1 cellular context compared by ENCODE assay signal in the genomic region with DNA sequence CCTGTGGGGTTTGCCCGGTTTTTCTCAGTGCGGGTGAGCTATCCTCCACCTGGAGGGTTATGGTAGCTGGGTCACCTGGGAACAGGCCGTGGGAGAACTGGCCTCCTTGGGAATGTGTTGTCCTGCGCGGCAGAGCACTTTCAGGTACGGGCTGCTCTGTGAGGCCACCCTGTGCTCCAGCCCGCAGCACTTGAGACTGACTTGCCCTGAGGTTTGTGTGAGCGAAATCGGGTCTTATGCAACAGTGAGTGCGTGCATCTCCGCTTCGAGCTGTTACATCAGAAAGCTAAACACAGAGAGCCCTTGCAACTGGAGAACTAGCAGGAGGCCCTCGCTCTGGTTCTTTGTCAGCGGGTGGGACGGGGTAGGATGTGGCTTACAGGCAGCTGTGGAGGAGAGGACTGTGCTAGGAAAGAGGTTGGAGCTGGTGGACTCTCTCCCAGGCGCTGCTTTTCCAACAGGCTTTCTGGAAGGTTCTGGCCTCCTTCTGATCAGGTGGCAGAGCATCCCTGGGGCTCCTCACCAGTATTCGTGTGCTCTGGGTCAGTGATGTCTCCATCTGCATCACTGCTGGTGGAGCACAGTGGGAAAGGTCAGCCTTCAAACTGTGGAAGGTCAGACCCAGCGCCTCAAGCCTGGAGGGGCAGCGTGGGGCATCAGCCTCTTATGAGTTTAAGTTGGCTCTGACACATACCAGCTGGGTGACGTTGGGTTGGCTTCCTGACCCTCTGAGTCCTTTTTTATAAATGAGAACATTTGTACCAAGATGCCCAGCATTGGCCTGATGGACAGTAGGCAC.
TF ChIP-seq lines count a peak whose summit lies in the region.

No MANE protein-coding gene starts in this region.

TF ChIP-seq in HepG2, 621 proteins besides CTCF, POLR2A, EP300 and RAD21 (continued from another document and continues in another):
- TF ChIP-seq FOXJ3 (CRISPR knock-in tag; IDR thresholded peaks at IDR 0.05; ENCODE audit: borderline replicate concordance) (peak; percentile 61; the same call in 1 of the 2 replicates), SRF (IDR thresholded peaks at IDR 0.05; ENCODE audit: low read depth, low read length) (no peak), ZNF510 (CRISPR knock-in tag; IDR thresholded peaks at IDR 0.05; ENCODE audit: low read depth) (0 out of 2 replicates have a peak, but pooled peaks have one; percentile 51), CENPT (CRISPR knock-in tag; IDR thresholded peaks at IDR 0.05; ENCODE audit: low read depth) (no peak), ZNF431 (CRISPR knock-in tag; IDR thresholded peaks at IDR 0.05; ENCODE audit: borderline replicate concordance, low read depth) (no peak), WIZ (CRISPR knock-in tag; IDR thresholded peaks at IDR 0.05) (no peak), ARHGAP35 (CRISPR knock-in tag; IDR thresholded peaks at IDR 0.05; ENCODE audit: borderline replicate concordance) (no peak), ZNF451 (CRISPR knock-in tag; IDR thresholded peaks at IDR 0.05) (no peak), ISX (CRISPR knock-in tag; conservative IDR thresholded peaks at IDR 0.05) (no peak), ZNF3 (CRISPR knock-in tag; IDR thresholded peaks at IDR 0.05) (no peak), HOXA5 (CRISPR knock-in tag; IDR thresholded peaks at IDR 0.05) (0 out of 2 replicates have a peak, but pooled peaks have one; percentile 19), ZNF543 (CRISPR knock-in tag; IDR thresholded peaks at IDR 0.05) (peak; percentile 86), KLF12 (CRISPR knock-in tag; IDR thresholded peaks at IDR 0.05; ENCODE audit: borderline replicate concordance) (no peak), ZNF652 (CRISPR knock-in tag; IDR thresholded peaks at IDR 0.05; ENCODE audit: borderline replicate concordance, low read depth) (no peak), MIER3 (CRISPR knock-in tag; IDR thresholded peaks at IDR 0.05; ENCODE audit: borderline replicate concordance) (peak; percentile 70; the same call in 1 of the 2 replicates), ZNF292 (CRISPR knock-in tag; IDR thresholded peaks at IDR 0.05; ENCODE audit: borderline replicate concordance, low read depth) (peak; percentile 99), ZNF75D (CRISPR knock-in tag; IDR thresholded peaks at IDR 0.05; ENCODE audit: borderline replicate concordance) (no peak), RFX3 (CRISPR knock-in tag; IDR thresholded peaks at IDR 0.05) (no peak), FOXC1 (CRISPR knock-in tag; IDR thresholded peaks at IDR 0.05; ENCODE audit: borderline replicate concordance) (no peak), GTF3A (CRISPR knock-in tag; conservative IDR thresholded peaks at IDR 0.05) (no peak), ZBTB3 (CRISPR knock-in tag; IDR thresholded peaks at IDR 0.05; ENCODE audit: borderline replicate concordance, low read depth) (no peak), ZNF10 (CRISPR knock-in tag; IDR thresholded peaks at IDR 0.05; ENCODE audit: borderline replicate concordance, low read depth) (no peak)
- TF ChIP-seq, protein P1, sequence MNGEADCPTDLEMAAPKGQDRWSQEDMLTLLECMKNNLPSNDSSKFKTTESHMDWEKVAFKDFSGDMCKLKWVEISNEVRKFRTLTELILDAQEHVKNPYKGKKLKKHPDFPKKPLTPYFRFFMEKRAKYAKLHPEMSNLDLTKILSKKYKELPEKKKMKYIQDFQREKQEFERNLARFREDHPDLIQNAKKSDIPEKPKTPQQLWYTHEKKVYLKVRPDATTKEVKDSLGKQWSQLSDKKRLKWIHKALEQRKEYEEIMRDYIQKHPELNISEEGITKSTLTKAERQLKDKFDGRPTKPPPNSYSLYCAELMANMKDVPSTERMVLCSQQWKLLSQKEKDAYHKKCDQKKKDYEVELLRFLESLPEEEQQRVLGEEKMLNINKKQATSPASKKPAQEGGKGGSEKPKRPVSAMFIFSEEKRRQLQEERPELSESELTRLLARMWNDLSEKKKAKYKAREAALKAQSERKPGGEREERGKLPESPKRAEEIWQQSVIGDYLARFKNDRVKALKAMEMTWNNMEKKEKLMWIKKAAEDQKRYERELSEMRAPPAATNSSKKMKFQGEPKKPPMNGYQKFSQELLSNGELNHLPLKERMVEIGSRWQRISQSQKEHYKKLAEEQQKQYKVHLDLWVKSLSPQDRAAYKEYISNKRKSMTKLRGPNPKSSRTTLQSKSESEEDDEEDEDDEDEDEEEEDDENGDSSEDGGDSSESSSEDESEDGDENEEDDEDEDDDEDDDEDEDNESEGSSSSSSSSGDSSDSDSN (CRISPR knock-in tag; IDR thresholded peaks at IDR 0.05), result peak; percentile 81
- TF ChIP-seq, protein P2, sequence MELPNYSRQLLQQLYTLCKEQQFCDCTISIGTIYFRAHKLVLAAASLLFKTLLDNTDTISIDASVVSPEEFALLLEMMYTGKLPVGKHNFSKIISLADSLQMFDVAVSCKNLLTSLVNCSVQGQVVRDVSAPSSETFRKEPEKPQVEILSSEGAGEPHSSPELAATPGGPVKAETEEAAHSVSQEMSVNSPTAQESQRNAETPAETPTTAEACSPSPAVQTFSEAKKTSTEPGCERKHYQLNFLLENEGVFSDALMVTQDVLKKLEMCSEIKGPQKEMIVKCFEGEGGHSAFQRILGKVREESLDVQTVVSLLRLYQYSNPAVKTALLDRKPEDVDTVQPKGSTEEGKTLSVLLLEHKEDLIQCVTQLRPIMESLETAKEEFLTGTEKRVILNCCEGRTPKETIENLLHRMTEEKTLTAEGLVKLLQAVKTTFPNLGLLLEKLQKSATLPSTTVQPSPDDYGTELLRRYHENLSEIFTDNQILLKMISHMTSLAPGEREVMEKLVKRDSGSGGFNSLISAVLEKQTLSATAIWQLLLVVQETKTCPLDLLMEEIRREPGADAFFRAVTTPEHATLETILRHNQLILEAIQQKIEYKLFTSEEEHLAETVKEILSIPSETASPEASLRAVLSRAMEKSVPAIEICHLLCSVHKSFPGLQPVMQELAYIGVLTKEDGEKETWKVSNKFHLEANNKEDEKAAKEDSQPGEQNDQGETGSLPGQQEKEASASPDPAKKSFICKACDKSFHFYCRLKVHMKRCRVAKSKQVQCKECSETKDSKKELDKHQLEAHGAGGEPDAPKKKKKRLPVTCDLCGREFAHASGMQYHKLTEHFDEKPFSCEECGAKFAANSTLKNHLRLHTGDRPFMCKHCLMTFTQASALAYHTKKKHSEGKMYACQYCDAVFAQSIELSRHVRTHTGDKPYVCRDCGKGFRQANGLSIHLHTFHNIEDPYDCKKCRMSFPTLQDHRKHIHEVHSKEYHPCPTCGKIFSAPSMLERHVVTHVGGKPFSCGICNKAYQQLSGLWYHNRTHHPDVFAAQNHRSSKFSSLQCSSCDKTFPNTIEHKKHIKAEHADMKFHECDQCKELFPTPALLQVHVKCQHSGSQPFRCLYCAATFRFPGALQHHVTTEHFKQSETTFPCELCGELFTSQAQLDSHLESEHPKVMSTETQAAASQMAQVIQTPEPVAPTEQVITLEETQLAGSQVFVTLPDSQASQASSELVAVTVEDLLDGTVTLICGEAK (IDR thresholded peaks at IDR 0.05), result no peak
- TF ChIP-seq, protein P2 (CRISPR knock-in tag; IDR thresholded peaks at IDR 0.05), result peak; percentile 70; the same call in 1 of the 2 replicates
- TF ChIP-seq, protein P3, sequence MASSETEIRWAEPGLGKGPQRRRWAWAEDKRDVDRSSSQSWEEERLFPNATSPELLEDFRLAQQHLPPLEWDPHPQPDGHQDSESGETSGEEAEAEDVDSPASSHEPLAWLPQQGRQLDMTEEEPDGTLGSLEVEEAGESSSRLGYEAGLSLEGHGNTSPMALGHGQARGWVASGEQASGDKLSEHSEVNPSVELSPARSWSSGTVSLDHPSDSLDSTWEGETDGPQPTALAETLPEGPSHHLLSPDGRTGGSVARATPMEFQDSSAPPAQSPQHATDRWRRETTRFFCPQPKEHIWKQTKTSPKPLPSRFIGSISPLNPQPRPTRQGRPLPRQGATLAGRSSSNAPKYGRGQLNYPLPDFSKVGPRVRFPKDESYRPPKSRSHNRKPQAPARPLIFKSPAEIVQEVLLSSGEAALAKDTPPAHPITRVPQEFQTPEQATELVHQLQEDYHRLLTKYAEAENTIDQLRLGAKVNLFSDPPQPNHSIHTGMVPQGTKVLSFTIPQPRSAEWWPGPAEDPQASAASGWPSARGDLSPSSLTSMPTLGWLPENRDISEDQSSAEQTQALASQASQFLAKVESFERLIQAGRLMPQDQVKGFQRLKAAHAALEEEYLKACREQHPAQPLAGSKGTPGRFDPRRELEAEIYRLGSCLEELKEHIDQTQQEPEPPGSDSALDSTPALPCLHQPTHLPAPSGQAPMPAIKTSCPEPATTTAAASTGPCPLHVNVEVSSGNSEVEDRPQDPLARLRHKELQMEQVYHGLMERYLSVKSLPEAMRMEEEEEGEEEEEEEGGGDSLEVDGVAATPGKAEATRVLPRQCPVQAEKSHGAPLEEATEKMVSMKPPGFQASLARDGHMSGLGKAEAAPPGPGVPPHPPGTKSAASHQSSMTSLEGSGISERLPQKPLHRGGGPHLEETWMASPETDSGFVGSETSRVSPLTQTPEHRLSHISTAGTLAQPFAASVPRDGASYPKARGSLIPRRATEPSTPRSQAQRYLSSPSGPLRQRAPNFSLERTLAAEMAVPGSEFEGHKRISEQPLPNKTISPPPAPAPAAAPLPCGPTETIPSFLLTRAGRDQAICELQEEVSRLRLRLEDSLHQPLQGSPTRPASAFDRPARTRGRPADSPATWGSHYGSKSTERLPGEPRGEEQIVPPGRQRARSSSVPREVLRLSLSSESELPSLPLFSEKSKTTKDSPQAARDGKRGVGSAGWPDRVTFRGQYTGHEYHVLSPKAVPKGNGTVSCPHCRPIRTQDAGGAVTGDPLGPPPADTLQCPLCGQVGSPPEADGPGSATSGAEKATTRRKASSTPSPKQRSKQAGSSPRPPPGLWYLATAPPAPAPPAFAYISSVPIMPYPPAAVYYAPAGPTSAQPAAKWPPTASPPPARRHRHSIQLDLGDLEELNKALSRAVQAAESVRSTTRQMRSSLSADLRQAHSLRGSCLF (CRISPR knock-in tag; IDR thresholded peaks at IDR 0.05; ENCODE audit: borderline replicate concordance), result no peak
- TF ChIP-seq, protein P4, sequence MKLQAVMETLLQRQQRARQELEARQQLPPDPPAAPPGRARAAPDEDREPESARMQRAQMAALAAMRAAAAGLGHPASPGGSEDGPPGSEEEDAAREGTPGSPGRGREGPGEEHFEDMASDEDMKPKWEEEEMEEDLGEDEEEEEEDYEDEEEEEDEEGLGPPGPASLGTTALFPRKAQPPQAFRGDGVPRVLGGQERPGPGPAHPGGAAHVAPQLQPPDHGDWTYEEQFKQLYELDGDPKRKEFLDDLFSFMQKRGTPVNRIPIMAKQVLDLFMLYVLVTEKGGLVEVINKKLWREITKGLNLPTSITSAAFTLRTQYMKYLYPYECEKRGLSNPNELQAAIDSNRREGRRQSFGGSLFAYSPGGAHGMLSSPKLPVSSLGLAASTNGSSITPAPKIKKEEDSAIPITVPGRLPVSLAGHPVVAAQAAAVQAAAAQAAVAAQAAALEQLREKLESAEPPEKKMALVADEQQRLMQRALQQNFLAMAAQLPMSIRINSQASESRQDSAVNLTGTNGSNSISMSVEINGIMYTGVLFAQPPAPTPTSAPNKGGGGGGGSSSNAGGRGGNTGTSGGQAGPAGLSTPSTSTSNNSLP (IDR thresholded peaks at IDR 0.05; ENCODE audit: low read depth, low read length), result no peak
- TF ChIP-seq, protein P5, sequence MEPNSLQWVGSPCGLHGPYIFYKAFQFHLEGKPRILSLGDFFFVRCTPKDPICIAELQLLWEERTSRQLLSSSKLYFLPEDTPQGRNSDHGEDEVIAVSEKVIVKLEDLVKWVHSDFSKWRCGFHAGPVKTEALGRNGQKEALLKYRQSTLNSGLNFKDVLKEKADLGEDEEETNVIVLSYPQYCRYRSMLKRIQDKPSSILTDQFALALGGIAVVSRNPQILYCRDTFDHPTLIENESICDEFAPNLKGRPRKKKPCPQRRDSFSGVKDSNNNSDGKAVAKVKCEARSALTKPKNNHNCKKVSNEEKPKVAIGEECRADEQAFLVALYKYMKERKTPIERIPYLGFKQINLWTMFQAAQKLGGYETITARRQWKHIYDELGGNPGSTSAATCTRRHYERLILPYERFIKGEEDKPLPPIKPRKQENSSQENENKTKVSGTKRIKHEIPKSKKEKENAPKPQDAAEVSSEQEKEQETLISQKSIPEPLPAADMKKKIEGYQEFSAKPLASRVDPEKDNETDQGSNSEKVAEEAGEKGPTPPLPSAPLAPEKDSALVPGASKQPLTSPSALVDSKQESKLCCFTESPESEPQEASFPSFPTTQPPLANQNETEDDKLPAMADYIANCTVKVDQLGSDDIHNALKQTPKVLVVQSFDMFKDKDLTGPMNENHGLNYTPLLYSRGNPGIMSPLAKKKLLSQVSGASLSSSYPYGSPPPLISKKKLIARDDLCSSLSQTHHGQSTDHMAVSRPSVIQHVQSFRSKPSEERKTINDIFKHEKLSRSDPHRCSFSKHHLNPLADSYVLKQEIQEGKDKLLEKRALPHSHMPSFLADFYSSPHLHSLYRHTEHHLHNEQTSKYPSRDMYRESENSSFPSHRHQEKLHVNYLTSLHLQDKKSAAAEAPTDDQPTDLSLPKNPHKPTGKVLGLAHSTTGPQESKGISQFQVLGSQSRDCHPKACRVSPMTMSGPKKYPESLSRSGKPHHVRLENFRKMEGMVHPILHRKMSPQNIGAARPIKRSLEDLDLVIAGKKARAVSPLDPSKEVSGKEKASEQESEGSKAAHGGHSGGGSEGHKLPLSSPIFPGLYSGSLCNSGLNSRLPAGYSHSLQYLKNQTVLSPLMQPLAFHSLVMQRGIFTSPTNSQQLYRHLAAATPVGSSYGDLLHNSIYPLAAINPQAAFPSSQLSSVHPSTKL (CRISPR knock-in tag; IDR thresholded peaks at IDR 0.05), result peak; percentile 91
- TF ChIP-seq, protein P6, sequence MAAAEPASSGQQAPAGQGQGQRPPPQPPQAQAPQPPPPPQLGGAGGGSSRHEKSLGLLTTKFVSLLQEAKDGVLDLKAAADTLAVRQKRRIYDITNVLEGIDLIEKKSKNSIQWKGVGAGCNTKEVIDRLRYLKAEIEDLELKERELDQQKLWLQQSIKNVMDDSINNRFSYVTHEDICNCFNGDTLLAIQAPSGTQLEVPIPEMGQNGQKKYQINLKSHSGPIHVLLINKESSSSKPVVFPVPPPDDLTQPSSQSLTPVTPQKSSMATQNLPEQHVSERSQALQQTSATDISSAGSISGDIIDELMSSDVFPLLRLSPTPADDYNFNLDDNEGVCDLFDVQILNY (CRISPR knock-in tag; conservative IDR thresholded peaks at IDR 0.05), result no peak
